In genomic region chr17:21292867-21293845, GRCh38 we compare ENCODE assay signal across 15 cellular contexts.
"Had no signal": no experiment of that assay in that cellular context is flagged by ENCODE, and none has a peak within 500 bp of the region (broad histone marks: within the 10 kb centered on the region; RNA-seq: fewer than 3 reads in every experiment).

No MANE protein-coding gene starts in this region.

- H3K4me3 Mint-ChIP-seq: activated CD4-positive, alpha-beta memory T cell treated with anti-CD3 and anti-CD28 coated beads, Interleukin-2, amount 10 ng/mL, durations not matched to agents 7 days and 5 days; activated naive CD8-positive, alpha-beta T cell treated with anti-CD3 and anti-CD28 coated beads for 36 hours; T-helper 1 cell treated with Interleukin-12 subunit alpha and Interleukin-12 subunit beta and Interleukin-4 antibody, amounts not matched to agents 30 μg/mL and 1 μg/mL, for 36 hours had no signal

- H3K27ac Mint-ChIP-seq: activated naive CD8-positive, alpha-beta T cell treated with anti-CD3 and anti-CD28 coated beads for 36 hours had no signal

- H3K27me3 Mint-ChIP-seq: activated CD4-positive, alpha-beta memory T cell treated with anti-CD3 and anti-CD28 coated beads, Interleukin-2, amount 10 ng/mL, durations not matched to agents 7 days and 5 days had no signal

- ATAC-seq: body of pancreas; right cardiac atrium; stimulated activated naive CD8-positive, alpha-beta T cell treated with anti-CD3 and anti-CD28 coated beads, Interleukin-15, Interleukin-2, amounts not matched to agents 100 U/mL and 50 U/mL, for 24 hours had no signal

- DNase-seq: activated CD4-positive, alpha-beta memory T cell treated with anti-CD3 and anti-CD28 coated beads, Interleukin-2, amount 10 ng/mL, durations not matched to agents 7 days and 5 days; activated CD4-positive, alpha-beta T cell treated with anti-CD3 and anti-CD28 coated beads for 4 hours; activated gamma-delta T cell treated with Interleukin-2 at 50 U/mL for 16 hours; activated naive CD8-positive, alpha-beta T cell treated with anti-CD3 and anti-CD28 coated beads for 36 hours; activated T-cell treated with anti-CD3 and anti-CD28 coated beads, Interleukin-2, amount 50 U/mL, for 48 hours; amygdala; body of pancreas; effector CD8-positive, alpha-beta T cell; foreskin fibroblast; midbrain; nucleus accumbens; right cardiac atrium; small intestine; stimulated activated naive CD8-positive, alpha-beta T cell treated with anti-CD3 and anti-CD28 coated beads, Interleukin-15, Interleukin-2, amounts not matched to agents 100 U/mL and 50 U/mL, for 24 hours had no signal
